ENCODE assay signal across 23 cellular contexts in genomic region chr2:101040072-101040471, GRCh38.
"Had no signal": no experiment of that assay in that cellular context is flagged by ENCODE, and none has a peak within 500 bp of the region (broad histone marks: within the 10 kb centered on the region; RNA-seq: fewer than 3 reads in every experiment).

No MANE protein-coding gene starts in this region.

- H3K4me1 ChIP-seq: ascending aorta had no signal

- H3K4me3 ChIP-seq: ascending aorta, cardiac muscle cell had no signal

- DNase-seq: activated CD4-positive, alpha-beta T cell treated with anti-CD3 and anti-CD28 coated beads, Interleukin-2, amount 10 ng/mL, durations not matched to agents 24 days and 14 days; activated CD4-positive, alpha-beta T cell treated with anti-CD3 and anti-CD28 coated beads, Interleukin-2, amount 50 U/mL, for 48 hours; activated CD8-positive, alpha-beta T cell treated with anti-CD3 and anti-CD28 coated beads, Interleukin-2, amount 10 ng/mL, durations not matched to agents 7 days and 5 days; activated gamma-delta T cell; activated naive CD4-positive, alpha-beta T cell treated with Interleukin-2 at 50 U/mL for 16 hours; activated naive CD8-positive, alpha-beta T cell treated with anti-CD3 and anti-CD28 coated beads, Interleukin-2, amount 10 ng/mL, durations not matched to agents 7 days and 5 days; activated T-cell treated with anti-CD3 and anti-CD28 coated beads, Interleukin-2, amount 50 U/mL, for 24 hours; NCI-H1092 treated with DMSO at 0.1 percent for 48 hours; NCI-H1417 treated with DMSO at 0.1 percent for 48 hours; NCI-H187 treated with DMSO at 0.1 percent for 48 hours; NCI-H2081; NCI-H345; NCI-H524 treated with DMSO at 0.1 percent for 48 hours; PC-3; Right ventricle myocardium superior had no signal

- H3K9me3 ChIP-seq: ascending aorta had no signal

- H3K4me1 Mint-ChIP-seq: activated naive CD4-positive, alpha-beta T cell treated with anti-CD3 and anti-CD28 coated beads, Interleukin-2, amount 50 U/mL, for 24 hours had no signal

- H3K27me3 ChIP-seq: ascending aorta, cardiac muscle cell had no signal

- FAIRE-seq: RCC 7860, TTC549 had no signal

- H3K4me3 Mint-ChIP-seq: activated CD4-positive, alpha-beta T cell treated with anti-CD3 and anti-CD28 coated beads, Interleukin-2, amount 10 ng/mL, durations not matched to agents 24 days and 14 days; activated CD8-positive, alpha-beta T cell treated with anti-CD3 and anti-CD28 coated beads, Interleukin-2, amount 10 ng/mL, durations not matched to agents 7 days and 5 days; activated naive CD4-positive, alpha-beta T cell treated with anti-CD3 and anti-CD28 coated beads, Interleukin-2, amount 50 U/mL, for 24 hours; activated naive CD8-positive, alpha-beta T cell treated with anti-CD3 and anti-CD28 coated beads, Interleukin-2, amount 10 ng/mL, durations not matched to agents 7 days and 5 days; activated T-cell treated with anti-CD3 and anti-CD28 coated beads, Interleukin-2, amount 50 U/mL, for 24 hours; T-helper 1 cell treated with Interleukin-12 subunit alpha and Interleukin-12 subunit beta and Interleukin-4 antibody, amounts not matched to agents 30 μg/mL and 1 μg/mL, for 36 hours; T-helper 2 cell treated with Interferon-gamma antibody and Interleukin-4, amounts not matched to agents 5 μg/mL and 100 μg/mL, for 36 hours had no signal

- H3K9me3 Mint-ChIP-seq: activated CD4-positive, alpha-beta T cell treated with anti-CD3 and anti-CD28 coated beads, Interleukin-2, amount 10 ng/mL, durations not matched to agents 24 days and 14 days; activated naive CD4-positive, alpha-beta T cell treated with anti-CD3 and anti-CD28 coated beads, Interleukin-2, amount 50 U/mL, for 24 hours; activated naive CD8-positive, alpha-beta T cell treated with anti-CD3 and anti-CD28 coated beads, Interleukin-2, amount 10 ng/mL, durations not matched to agents 7 days and 5 days; activated T-cell treated with anti-CD3 and anti-CD28 coated beads, Interleukin-2, amount 50 U/mL, for 24 hours; activated T-helper 2 cell treated with anti-CD3 and anti-CD28 coated beads, Interferon-gamma antibody, Interleukin-2, Interleukin-4, amounts not matched to agents 10 μg/mL and 5 μg/mL and 100 μg/mL, durations not matched to agents 14 hours and 24 hours and 36 hours; T-helper 1 cell treated with Interleukin-12 subunit alpha and Interleukin-12 subunit beta and Interleukin-4 antibody, amounts not matched to agents 30 μg/mL and 1 μg/mL, for 36 hours; T-helper 2 cell treated with Interferon-gamma antibody and Interleukin-4, amounts not matched to agents 5 μg/mL and 100 μg/mL, for 36 hours had no signal

- H3K27me3 Mint-ChIP-seq: activated naive CD4-positive, alpha-beta T cell treated with anti-CD3 and anti-CD28 coated beads, Interleukin-2, amount 50 U/mL, for 24 hours had no signal

- ATAC-seq: activated CD8-positive, alpha-beta T cell treated with anti-CD3 and anti-CD28 coated beads, Interleukin-2, amount 10 ng/mL, durations not matched to agents 7 days and 5 days; PC-3 had no signal

- H3K27ac Mint-ChIP-seq: activated CD4-positive, alpha-beta T cell treated with anti-CD3 and anti-CD28 coated beads, Interleukin-2, amount 10 ng/mL, durations not matched to agents 24 days and 14 days; activated CD8-positive, alpha-beta T cell treated with anti-CD3 and anti-CD28 coated beads, Interleukin-2, amount 10 ng/mL, durations not matched to agents 7 days and 5 days; activated naive CD4-positive, alpha-beta T cell treated with anti-CD3 and anti-CD28 coated beads, Interleukin-2, amount 50 U/mL, for 24 hours; activated naive CD8-positive, alpha-beta T cell treated with anti-CD3 and anti-CD28 coated beads, Interleukin-2, amount 10 ng/mL, durations not matched to agents 7 days and 5 days; activated T-cell treated with anti-CD3 and anti-CD28 coated beads, Interleukin-2, amount 50 U/mL, for 24 hours; activated T-helper 2 cell treated with anti-CD3 and anti-CD28 coated beads, Interferon-gamma antibody, Interleukin-2, Interleukin-4, amounts not matched to agents 10 μg/mL and 5 μg/mL and 100 μg/mL, durations not matched to agents 14 hours and 24 hours and 36 hours; T-helper 1 cell treated with Interleukin-12 subunit alpha and Interleukin-12 subunit beta and Interleukin-4 antibody, amounts not matched to agents 30 μg/mL and 1 μg/mL, for 36 hours; T-helper 2 cell treated with Interferon-gamma antibody and Interleukin-4, amounts not matched to agents 5 μg/mL and 100 μg/mL, for 36 hours had no signal

- H3K36me3 Mint-ChIP-seq: activated naive CD8-positive, alpha-beta T cell treated with anti-CD3 and anti-CD28 coated beads, Interleukin-2, amount 10 ng/mL, durations not matched to agents 7 days and 5 days had no signal

- H3K27ac ChIP-seq: ascending aorta, cardiac muscle cell had no signal
